In the genomic region with DNA sequence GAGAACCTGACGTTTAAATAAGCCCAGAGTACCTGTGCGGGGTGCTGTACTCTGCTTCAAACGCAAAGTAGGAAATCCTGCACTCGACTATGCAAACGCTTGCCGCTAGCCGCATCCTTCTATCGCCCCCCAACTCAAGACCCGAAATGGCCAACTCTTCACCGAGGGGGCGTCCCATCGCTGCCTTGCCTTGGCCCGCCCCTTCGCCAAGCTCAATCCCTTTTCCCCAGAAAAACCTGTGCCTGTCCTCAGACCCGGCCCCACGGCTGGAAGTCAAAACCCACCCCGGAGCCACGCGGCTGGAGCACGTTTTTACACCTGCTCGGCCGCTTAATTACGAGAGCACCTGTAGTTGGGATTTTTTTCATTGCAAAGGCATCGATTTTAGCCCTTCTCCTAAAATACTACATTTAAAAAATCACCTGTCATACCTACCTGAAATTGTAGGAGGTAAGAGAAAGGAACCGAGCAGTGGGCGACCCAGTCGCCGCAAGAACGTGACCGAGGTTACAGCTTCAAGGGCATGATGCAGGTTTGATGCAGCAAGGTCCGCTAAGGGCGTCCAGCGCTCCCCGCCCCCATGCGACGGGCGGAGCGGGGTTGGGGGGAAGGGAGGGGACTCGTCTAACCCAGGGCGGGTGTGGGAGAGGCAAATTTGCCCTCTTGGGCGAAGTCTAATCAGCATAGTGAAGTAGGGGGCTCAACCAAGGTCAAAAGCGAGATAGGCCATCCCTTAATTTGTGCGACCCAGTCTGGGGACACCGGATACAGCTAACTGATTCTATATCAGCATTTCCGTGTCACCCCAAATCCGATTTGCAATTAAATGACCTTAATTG, we compare ENCODE assay signal across 13 cellular contexts. TPM values are rescaled to one million over a fixed set of nuclear protein-coding genes. Genes with fewer than 3 reads are reported as not detected.
DNase-seq lines count a peak whose midpoint lies in the region; ATAC-seq, FAIRE-seq and TF ChIP-seq lines count a peak whose summit lies in the region.
"Had no signal": no experiment of that assay in that cellular context is flagged by ENCODE, and none has a peak within 500 bp of the region (broad histone marks: within the 10 kb centered on the region; RNA-seq: fewer than 3 reads in every experiment).

No MANE protein-coding gene starts in this region.

- H4K91ac ChIP-seq in trophoblast cell (ENCODE audit: low read depth, low read length) = no peak overlapping the region

- no peaks in the 10 kb centered on the region for H3K79me1 ChIP-seq in trophoblast cell (ENCODE audit: low read length)

- TF ChIP-seq POLR2A in erythroblast (IDR thresholded peaks at IDR 0.05; ENCODE audit: low read length) = no peak

- H3K9me3 Mint-ChIP-seq in naive thymus-derived CD4-positive, alpha-beta T cell = peaks cover 0 to 40% (median 11%) of the 10 kb centered on the region in 11 donors

- peaks cover 41% of the 10 kb centered on the region for H3K27me3 ChIP-seq in trophoblast cell (ENCODE audit: insufficient read depth, low read length)
- peaks cover 0 to 5% of the 10 kb centered on the region in 2 donors for H3K27me3 ChIP-seq in naive thymus-derived CD4-positive, alpha-beta T cell (ENCODE audit: control insufficient read depth in 2 of 2, insufficient read depth in 2 of 2, low read length in 2 of 2)

- peak; percentile 30 to 49 for DNase-seq in NCI-H524 (lab: John Stamatoyannopoulos, UW)
- DNase-seq in NCI-H524 treated with DMSO at 0.1 percent for 48 hours (lab: John Stamatoyannopoulos, UW) = no peak
- DNase-seq in NCI-H526 treated with DMSO at 0.1 percent for 48 hours (lab: John Stamatoyannopoulos, UW) = peak; percentile 49
- DNase-seq in erythroblast (lab: John Stamatoyannopoulos, UW) = peak; percentile 14 to 21
- DNase-seq in trophoblast cell = no peak
- DNase-seq in RCC 7860 (ENCODE audit: low spot score) = no peak
- no peak for DNase-seq in stimulated activated CD4-positive, alpha-beta T cell treated with anti-CD3 and anti-CD28 coated beads, Interleukin-15, amount 100 ng/mL, for 24 hours
- DNase-seq in naive thymus-derived CD4-positive, alpha-beta T cell = no peak
- DNase-seq: activated CD4-positive, alpha-beta T cell treated with anti-CD3 and anti-CD28 coated beads for 48 hours; activated gamma-delta T cell treated with Interleukin-2 at 50 U/mL for 16 hours; cerebellar nuclear complex; GM23248 had no signal

- H3K4ac ChIP-seq in trophoblast cell (ENCODE audit: low read depth, low read length) = no peak overlapping the region

- H2AFZ ChIP-seq in trophoblast cell (ENCODE audit: insufficient read depth, low read length, poor library complexity) = no peak overlapping the region
- H2AFZ ChIP-seq: GM23248 had no signal

- FAIRE-seq in RCC 7860 (lab: Jason Lieb, UNC) = no peak

- H4K8ac ChIP-seq in trophoblast cell (ENCODE audit: low read depth, low read length) = no peak overlapping the region

- CTCF ChIA-PET in naive thymus-derived CD4-positive, alpha-beta T cell (lab: Charles Lee) = interaction anchor here (1.1 kb wide), 1 partner anchor 10 kb away, joined by 3 read pairs; no protein-coding TSS in a partner anchor

- POLR2A ChIA-PET in naive thymus-derived CD4-positive, alpha-beta T cell (lab: Charles Lee) = no interaction called here

- peak overlapping the region; percentile 80 for H3K4me2 ChIP-seq in trophoblast cell (ENCODE audit: low read length)

- H2BK5ac ChIP-seq in trophoblast cell (ENCODE audit: low read depth, low read length, poor library complexity) = no peak overlapping the region

- no peak overlapping the region for H2AK5ac ChIP-seq in trophoblast cell (ENCODE audit: low read length)

- intact Hi-C loops in naive thymus-derived CD4-positive, alpha-beta T cell (cut with micrococcal nuclease) = loop anchor here in 1 of 2 donors (5.0 kb wide), 1 partner anchor 1850 kb away; no protein-coding TSS in a partner anchor

- no peak overlapping the region for H3K18ac ChIP-seq in trophoblast cell (ENCODE audit: low read length)

- H2BK12ac ChIP-seq in trophoblast cell (ENCODE audit: low read length) = no peak overlapping the region

- H3K9me3 ChIP-seq in trophoblast cell (ENCODE audit: insufficient read depth, low read depth, low read length) = peaks cover 4% of the 10 kb centered on the region
- H3K9me3 ChIP-seq in naive thymus-derived CD4-positive, alpha-beta T cell (ENCODE audit: control insufficient read depth in 2 of 3, low read length in 3 of 3) = peaks cover 0 to 15% (median 0%) of the 10 kb centered on the region in 3 experiments
- H3K9me3 ChIP-seq: neutrophil had no signal

- H3K79me2 ChIP-seq in trophoblast cell (ENCODE audit: control insufficient read depth, insufficient read depth, low read length, poor library complexity) = no peaks in the 10 kb centered on the region

- peaks cover 23 to 25% of the 10 kb centered on the region in 2 experiments for H3K4me1 ChIP-seq in trophoblast cell (ENCODE audit: control insufficient read depth in 1 of 2, insufficient read depth in 2 of 2, low read length in 2 of 2)
- H3K4me1 ChIP-seq in naive thymus-derived CD4-positive, alpha-beta T cell (ENCODE audit: control insufficient read depth in 2 of 2, insufficient read depth in 2 of 2, low read length in 2 of 2) = no peaks in the 10 kb centered on the region

- H3K36me3 ChIP-seq in trophoblast cell (ENCODE audit: control insufficient read depth in 1 of 2, insufficient read depth in 2 of 2, low read length in 2 of 2) = no peaks in the 10 kb centered on the region
- no peaks in the 10 kb centered on the region for H3K36me3 ChIP-seq in naive thymus-derived CD4-positive, alpha-beta T cell (ENCODE audit: control insufficient read depth in 2 of 3, insufficient read depth in 3 of 3, low read length in 3 of 3)
- H3K36me3 ChIP-seq: neutrophil had no signal

- ATAC-seq in naive thymus-derived CD4-positive, alpha-beta T cell = no peak

- no peak overlapping the region for H4K12ac ChIP-seq in trophoblast cell (ENCODE audit: low read depth, low read length)

- H3K27me3 Mint-ChIP-seq in naive thymus-derived CD4-positive, alpha-beta T cell = peaks cover 24 to 35% (median 31%) of the 10 kb centered on the region in 5 donors

- H3K36me3 Mint-ChIP-seq in naive thymus-derived CD4-positive, alpha-beta T cell = peaks cover 0 to 7% (median 0%) of the 10 kb centered on the region in 5 donors

- H3K23ac ChIP-seq in trophoblast cell (ENCODE audit: low read length) = peak overlapping the region; percentile 46

- peak overlapping the region in 1 of 9 donors; percentile 29 for H3K27ac Mint-ChIP-seq in naive thymus-derived CD4-positive, alpha-beta T cell

- peak overlapping the region; percentile 37 for H3K9ac ChIP-seq in trophoblast cell (ENCODE audit: low read length)
- H3K9ac ChIP-seq: GM23248 had no signal

- H3K4me1 Mint-ChIP-seq in naive thymus-derived CD4-positive, alpha-beta T cell = peaks cover 0 to 5% (median 0%) of the 10 kb centered on the region in 7 donors

- no peak overlapping the region for H3K14ac ChIP-seq in trophoblast cell (ENCODE audit: low read length)

- H3K4me3 Mint-ChIP-seq in naive thymus-derived CD4-positive, alpha-beta T cell = peak overlapping the region in 2 of 10 donors; percentile 6 to 44

- no peak overlapping the region for H2BK120ac ChIP-seq in trophoblast cell (ENCODE audit: insufficient read depth, low read length, poor library complexity)

- H3K27ac ChIP-seq in trophoblast cell (ENCODE audit: low read depth, low read length) = no peak overlapping the region
- H3K27ac ChIP-seq in naive thymus-derived CD4-positive, alpha-beta T cell (ENCODE audit: low read depth, low read length) = no peak overlapping the region
- H3K27ac ChIP-seq: GM23248, neutrophil had no signal

- peak overlapping the region; percentile 43 for H3K4me3 ChIP-seq in trophoblast cell (ENCODE audit: low read depth, low read length)
- H3K4me3 ChIP-seq in naive thymus-derived CD4-positive, alpha-beta T cell (ENCODE audit: low read length) = no peak overlapping the region
- H3K4me3 ChIP-seq: GM23248 had no signal

- WGBS in trophoblast cell (ENCODE audit: extremely low coverage, insufficient coverage, insufficient read length) = no CpG with 5 or more reads among the region's 46 CpGs

RNA-seq across cellular contexts. Expression of a gene that starts 3.5 kb away (rescaled TPM):
- 5.5 and 6.0 TPM in 2 replicates for polyA plus RNA-seq in trophoblast cell (2013)
- total RNA-seq in naive thymus-derived CD4-positive, alpha-beta T cell = not detected
- polyA plus RNA-seq in naive thymus-derived CD4-positive, alpha-beta T cell = not detected
- total RNA-seq: GM23248 had no signal

Comparison
In these comparisons a context has a peak if more than half of its experiments do, and no peak if none do; other contexts are left out.
1. DNase-seq: peak in NCI-H524 (2 of 2), NCI-H526 treated with DMSO at 0.1 percent for 48 hours (single experiment) and erythroblast (2 of 2); none in NCI-H524 treated with DMSO at 0.1 percent for 48 hours (single experiment), trophoblast cell (0 of 2), RCC 7860 (single experiment), stimulated activated CD4-positive, alpha-beta T cell treated with anti-CD3 and anti-CD28 coated beads, Interleukin-15, amount 100 ng/mL, for 24 hours (single experiment) and naive thymus-derived CD4-positive, alpha-beta T cell (0 of 9).